In genomic region chr2:235264121-235264493, GRCh38 we compare ENCODE assay signal across 12 cellular contexts.
DNase-seq lines count a peak whose midpoint lies in the region; ATAC-seq and TF ChIP-seq lines count a peak whose summit lies in the region.
"Had no signal": no experiment of that assay in that cellular context is flagged by ENCODE, and none has a peak within 500 bp of the region (broad histone marks: within the 10 kb centered on the region; RNA-seq: fewer than 3 reads in every experiment).

No MANE protein-coding gene starts in this region.

- WGBS in suprapubic skin: 78% methylated on average over 1 of the region's 1 CpG

- no peak for TF ChIP-seq EP300 in suprapubic skin (IDR thresholded peaks at IDR 0.05)

- no peaks in the 10 kb centered on the region for H3K27me3 ChIP-seq in foreskin keratinocyte
- H3K27me3 ChIP-seq in suprapubic skin: no peaks in the 10 kb centered on the region
- H3K27me3 ChIP-seq: ascending aorta, thyroid gland had no signal

- no peaks in the 10 kb centered on the region for H3K36me3 ChIP-seq in suprapubic skin
- H3K36me3 ChIP-seq: ascending aorta, thyroid gland had no signal

- TF ChIP-seq CTCF in VCaP (conservative IDR thresholded peaks at IDR 0.05) (no peak; the same call in 1 of the 2 replicates), foreskin keratinocyte (conservative IDR thresholded peaks at IDR 0.05) (peak; percentile 20), suprapubic skin (IDR thresholded peaks at IDR 0.05) (no peak)

- peaks cover 3% of the 10 kb centered on the region for H3K4me1 ChIP-seq in foreskin keratinocyte
- peaks cover 9% of the 10 kb centered on the region for H3K4me1 ChIP-seq in suprapubic skin
- H3K4me1 ChIP-seq: ascending aorta, thyroid gland had no signal

- H3K4me3 ChIP-seq in suprapubic skin: peak overlapping the region; percentile 29
- H3K4me3 ChIP-seq: ascending aorta, skin epidermis, thyroid gland had no signal

- no peak for TF ChIP-seq POLR2A in suprapubic skin (IDR thresholded peaks at IDR 0.05)

- DNase-seq in DMS 273 (lab: John Stamatoyannopoulos, UW; ENCODE audit: unreplicated experiment) (peak; percentile 20), DMS 273 treated with DMSO at 0.1 percent for 48 hours (lab: John Stamatoyannopoulos, UW) (no peak), foreskin keratinocyte (peak in 1 of 2 donors; percentile 2), suprapubic skin (ENCODE audit: low spot score in 2 of 2) (no peak), activated gamma-delta T cell (lab: John Stamatoyannopoulos, UW) (no peak), globus pallidus (ENCODE audit: low spot score) (no peak)
- no peak for DNase-seq in stimulated activated CD4-positive, alpha-beta T cell treated with anti-CD3 and anti-CD28 coated beads, Interleukin-12 subunit alpha, Interleukin-12 subunit beta, amount 100 ng/mL, for 4 hours

- no peaks in the 10 kb centered on the region for H3K9me3 ChIP-seq in suprapubic skin
- H3K9me3 ChIP-seq: ascending aorta, thyroid gland had no signal

- H3K27ac ChIP-seq in VCaP: peak overlapping the region; percentile 56
- H3K27ac ChIP-seq in foreskin keratinocyte: no peak overlapping the region
- H3K27ac ChIP-seq in suprapubic skin: peak overlapping the region; percentile 45
- H3K27ac ChIP-seq: ascending aorta, thyroid gland had no signal

- no peak for ATAC-seq in foreskin keratinocyte
- ATAC-seq: WTC11 had no signal
